13 cellular contexts compared by ENCODE assay signal in the genomic region with DNA sequence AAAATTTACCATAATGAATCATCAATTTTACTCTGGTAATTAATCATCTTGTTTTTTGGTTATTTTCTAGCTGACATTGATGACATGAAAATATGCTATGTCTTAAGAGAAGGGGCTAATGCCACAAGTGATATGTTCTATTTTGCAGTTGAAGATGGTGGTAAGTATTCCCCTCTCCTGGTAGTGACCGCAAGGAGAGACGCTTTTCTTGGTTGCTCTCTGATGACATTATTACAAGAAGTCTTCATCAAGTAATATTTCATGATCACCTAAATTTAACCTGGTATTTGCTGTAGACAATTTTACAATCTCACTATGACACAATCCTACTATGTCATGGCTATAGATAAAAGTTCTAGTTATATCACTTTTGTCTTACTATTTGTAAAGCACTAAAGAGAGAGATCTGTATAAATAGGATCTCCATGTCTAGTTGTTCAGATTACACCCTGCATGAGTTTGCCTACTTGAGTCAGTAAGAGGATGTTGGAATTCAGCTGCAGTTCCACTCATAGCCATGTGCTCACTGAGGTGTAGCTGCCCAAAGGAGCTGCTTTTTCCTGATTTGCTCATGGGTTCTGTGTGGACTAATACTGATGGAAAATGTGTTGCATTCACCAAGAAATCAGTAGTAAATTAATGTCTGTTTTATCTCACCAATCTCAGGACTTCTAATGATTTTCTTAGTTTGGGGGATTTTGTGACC. TPM values are rescaled to one million over a fixed set of nuclear protein-coding genes. Genes with fewer than 3 reads are reported as not detected.
A peak's percentile ranks its signal among the peaks of the same experiment; 100 is the strongest.
DNase-seq lines count a peak whose midpoint lies in the region; FAIRE-seq and TF ChIP-seq lines count a peak whose summit lies in the region.
"Had no signal": no experiment of that assay in that cellular context is flagged by ENCODE, and none has a peak within 500 bp of the region (broad histone marks: within the 10 kb centered on the region; RNA-seq: fewer than 3 reads in every experiment).

No MANE protein-coding gene starts in this region.

- H3K4me3 ChIP-seq in choroid plexus epithelial cell (ENCODE audit: low read depth, low read length) (no peak overlapping the region), mesendoderm (ENCODE audit: low read length) (no peak overlapping the region)
- H3K4me3 ChIP-seq: dorsolateral prefrontal cortex had no signal

- H3K18ac ChIP-seq in mesendoderm (ENCODE audit: low read length) = no peak overlapping the region

- no peaks in the 10 kb centered on the region for H3K79me2 ChIP-seq in mesendoderm (ENCODE audit: control insufficient read depth, insufficient read depth, low read length)

- DNase-seq in COLO829 (ENCODE audit: low spot score) = peak; percentile 16
- peak; percentile 20 for DNase-seq in HEK293T (ENCODE audit: extremely low spot score)
- peak; percentile 17 for DNase-seq in choroid plexus epithelial cell (ENCODE audit: low read depth)
- DNase-seq in mesendoderm = peak; percentile 46
- DNase-seq in amygdala (lab: John Stamatoyannopoulos, UW) = no peak
- DNase-seq in DMS 273 treated with DMSO at 0.1 percent for 48 hours (lab: John Stamatoyannopoulos, UW) = no peak
- DNase-seq in activated CD4-positive, alpha-beta T cell treated with anti-CD3 and anti-CD28 coated beads for 48 hours = no peak
- no peak for DNase-seq in GM12892 (ENCODE audit: insufficient read length)
- DNase-seq: activated CD4-positive, alpha-beta memory T cell treated with anti-CD3 and anti-CD28 coated beads, Interleukin-2, amount 10 ng/mL, durations not matched to agents 7 days and 5 days; DMS79 treated with DMSO at 0.1 percent for 48 hours; dorsolateral prefrontal cortex; NCI-H2171 treated with DMSO at 0.1 percent for 48 hours had no signal

- no peak overlapping the region for H4K5ac ChIP-seq in mesendoderm (ENCODE audit: low read length)

- H3K27ac ChIP-seq in mesendoderm (ENCODE audit: low read depth, low read length) = no peak overlapping the region
- H3K27ac ChIP-seq: dorsolateral prefrontal cortex had no signal

- CTCF ChIA-PET in HEK293T (lab: Yijun Ruan, JAX) = no interaction called here

- no peaks in the 10 kb centered on the region for H3K36me3 ChIP-seq in mesendoderm (ENCODE audit: control insufficient read depth, insufficient read depth, low read length)

- no peaks in the 10 kb centered on the region for H3K27me3 ChIP-seq in mesendoderm (ENCODE audit: insufficient read depth, low read length, poor library complexity)
- H3K27me3 ChIP-seq: dorsolateral prefrontal cortex had no signal

- H3K4me2 ChIP-seq in mesendoderm (ENCODE audit: low read length) = no peak overlapping the region

- H2BK5ac ChIP-seq in mesendoderm (ENCODE audit: low read length) = no peak overlapping the region

- WGBS in mesendoderm (ENCODE audit: extremely low coverage, insufficient coverage, low lambda C conversion rate) = no CpG with 5 or more reads among the region's 2 CpGs

- POLR2A ChIA-PET in HEK293T (lab: Yijun Ruan, JAX) = interaction anchor here (0.8 kb wide), 1 partner anchor 11 kb away, joined by 5 read pairs; a partner anchor contains a TSS

- H2BK120ac ChIP-seq in mesendoderm (ENCODE audit: low read depth, low read length) = no peak overlapping the region

- FAIRE-seq in GM12892 (lab: Jason Lieb, UNC) = no peak
- FAIRE-seq: astrocyte had no signal

- no peak overlapping the region for H3K23ac ChIP-seq in mesendoderm (ENCODE audit: low read length)

- no peaks in the 10 kb centered on the region for H3K4me1 ChIP-seq in mesendoderm (ENCODE audit: control insufficient read depth, low read depth, low read length)

- H3K56ac ChIP-seq in mesendoderm (ENCODE audit: low read length) = no peak overlapping the region

- H2BK15ac ChIP-seq in mesendoderm (replicated peaks; ENCODE audit: low read depth) = no peak overlapping the region

- no peak overlapping the region for H2AK5ac ChIP-seq in mesendoderm (ENCODE audit: low read length)

- no peak for TF ChIP-seq POLR2A in GM12892 (IDR thresholded peaks at IDR 0.05; ENCODE audit: low read depth, low read length)

- no peak overlapping the region for H3K4ac ChIP-seq in mesendoderm (ENCODE audit: low read depth, low read length)

- TF ChIP-seq CTCF in choroid plexus epithelial cell (conservative IDR thresholded peaks at IDR 0.05; ENCODE audit: low read depth, low read length) = no peak

- H3K79me1 ChIP-seq in mesendoderm (ENCODE audit: low read length) = no peaks in the 10 kb centered on the region

- H3K9ac ChIP-seq in mesendoderm (ENCODE audit: low read length) = no peak overlapping the region

- H4K8ac ChIP-seq in mesendoderm (ENCODE audit: low read depth, low read length) = no peak overlapping the region

TF ChIP-seq in HEK293T, 16 proteins besides CTCF, POLR2A, EP300 and RAD21:
- TF ChIP-seq FOXK2 (IDR thresholded peaks at IDR 0.05) (no peak), SP1 (IDR thresholded peaks at IDR 0.05) (no peak), TARDBP (IDR thresholded peaks at IDR 0.05) (no peak), CTBP1 (IDR thresholded peaks at IDR 0.05; ENCODE audit: borderline replicate concordance) (no peak)
- TF ChIP-seq, protein P1, sequence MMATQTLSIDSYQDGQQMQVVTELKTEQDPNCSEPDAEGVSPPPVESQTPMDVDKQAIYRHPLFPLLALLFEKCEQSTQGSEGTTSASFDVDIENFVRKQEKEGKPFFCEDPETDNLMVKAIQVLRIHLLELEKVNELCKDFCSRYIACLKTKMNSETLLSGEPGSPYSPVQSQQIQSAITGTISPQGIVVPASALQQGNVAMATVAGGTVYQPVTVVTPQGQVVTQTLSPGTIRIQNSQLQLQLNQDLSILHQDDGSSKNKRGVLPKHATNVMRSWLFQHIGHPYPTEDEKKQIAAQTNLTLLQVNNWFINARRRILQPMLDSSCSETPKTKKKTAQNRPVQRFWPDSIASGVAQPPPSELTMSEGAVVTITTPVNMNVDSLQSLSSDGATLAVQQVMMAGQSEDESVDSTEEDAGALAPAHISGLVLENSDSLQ (IDR thresholded peaks at IDR 0.05) = no peak

RNA-seq across cellular contexts. Expression of a gene that starts 10.9 kb away (rescaled TPM):
- 2.3 TPM for polyA plus RNA-seq in mesendoderm (2013, experiment 1 of 2)
- 2.4 TPM for polyA plus RNA-seq in mesendoderm (2013, experiment 2 of 2)
- polyA plus RNA-seq in GM12892 (2012; ENCODE audit: missing spikeins) = not detected

Comparison
In these comparisons a context has a peak if more than half of its experiments do, and no peak if none do; other contexts are left out.
1. DNase-seq: peak in COLO829 (single experiment), HEK293T (single experiment), choroid plexus epithelial cell (single experiment) and mesendoderm (single experiment); none in amygdala (0 of 56), DMS 273 treated with DMSO at 0.1 percent for 48 hours (single experiment), activated CD4-positive, alpha-beta T cell treated with anti-CD3 and anti-CD28 coated beads for 48 hours (single experiment) and GM12892 (single experiment).